Comparison of ENCODE assay signal across 8 cellular contexts in genomic region chr3:187738400-187739124, GRCh38. TPM values are rescaled to one million over a fixed set of nuclear protein-coding genes. Genes with fewer than 3 reads are reported as not detected.
A peak's percentile ranks its signal among the peaks of the same experiment; 100 is the strongest.
DNase-seq lines count a peak whose midpoint lies in the region; ATAC-seq and TF ChIP-seq lines count a peak whose summit lies in the region.

No MANE protein-coding gene starts in this region.

- no peaks in the 10 kb centered on the region for H3K9me3 ChIP-seq in CD8-positive, alpha-beta T cell (ENCODE audit: low read length)
- H3K9me3 ChIP-seq in NT2/D1 (ENCODE audit: insufficient read depth, low read length) = no peaks in the 10 kb centered on the region
- H3K9me3 ChIP-seq in esophagus muscularis mucosa = no peaks in the 10 kb centered on the region
- H3K9me3 ChIP-seq in mucosa of rectum (ENCODE audit: control insufficient read depth in 2 of 2, low read length in 2 of 2) = no peaks in the 10 kb centered on the region

- CTCF ChIA-PET in CD8-positive, alpha-beta T cell (lab: Charles Lee) = interaction anchor here (0.6 to 10.2 kb wide), 40 partner anchors 8 to 1586 kb away, joined by 3 to 425 read pairs (median 8); partner anchors contain the start of gene LPP

- peak overlapping the region; percentile 94 for H3K4me3 ChIP-seq in CD8-positive, alpha-beta T cell (ENCODE audit: low read depth, low read length)
- H3K4me3 ChIP-seq in NT2/D1 (ENCODE audit: insufficient read length, low read depth) (peak overlapping the region; percentile 43), esophagus muscularis mucosa (peak overlapping the region; percentile 69 to 81 (median 76)), mucosa of rectum (ENCODE audit: low read length in 2 of 2) (peak overlapping the region; percentile 80 to 82)

- POLR2A ChIA-PET in CD8-positive, alpha-beta T cell (lab: Charles Lee) = interaction anchor here (0.7 to 4.4 kb wide), 17 partner anchors 9 to 1410 kb away, joined by 3 to 30 read pairs (median 3); no protein-coding TSS in a partner anchor

- peaks cover 15% of the 10 kb centered on the region for H3K4me1 ChIP-seq in CD8-positive, alpha-beta T cell (ENCODE audit: insufficient read depth, low read length)
- H3K4me1 ChIP-seq in NT2/D1 (ENCODE audit: insufficient read depth, insufficient read length) (no peaks in the 10 kb centered on the region), esophagus muscularis mucosa (peaks cover 22 to 90% (median 52%) of the 10 kb centered on the region in 4 donors), mucosa of rectum (ENCODE audit: control insufficient read depth in 2 of 2, insufficient read depth in 2 of 2, low read length in 2 of 2) (peaks cover 31 to 38% of the 10 kb centered on the region in 2 donors)

- peaks cover 52% of the 10 kb centered on the region for H3K4me1 Mint-ChIP-seq in CD8-positive, alpha-beta T cell (ENCODE audit: low read depth)
- peaks cover 49% of the 10 kb centered on the region for H3K4me1 Mint-ChIP-seq in activated T-cell treated with anti-CD3 and anti-CD28 coated beads, Interleukin-2, amount 50 U/mL, for 4 hours (ENCODE audit: low read depth)
- peaks cover 59% of the 10 kb centered on the region for H3K4me1 Mint-ChIP-seq in stimulated activated naive CD8-positive, alpha-beta T cell treated with anti-CD3 and anti-CD28 coated beads, Interleukin-15, amount 100 ng/mL, for 72 hours

- no peaks in the 10 kb centered on the region for H3K27me3 Mint-ChIP-seq in CD8-positive, alpha-beta T cell (ENCODE audit: low read depth)
- H3K27me3 Mint-ChIP-seq in activated T-cell treated with anti-CD3 and anti-CD28 coated beads, Interleukin-2, amount 50 U/mL, for 4 hours (ENCODE audit: low read depth) = peaks cover 3% of the 10 kb centered on the region
- no peaks in the 10 kb centered on the region for H3K27me3 Mint-ChIP-seq in stimulated activated naive CD8-positive, alpha-beta T cell treated with anti-CD3 and anti-CD28 coated beads, Interleukin-15, amount 100 ng/mL, for 72 hours

- DNase-seq in CD8-positive, alpha-beta T cell = peak; percentile 38 to 76 (median 63)
- DNase-seq in HuH-7 (ENCODE audit: low spot score) (peak; percentile 95), NT2/D1 (ENCODE audit: low read depth, low spot score) (peak; percentile 93), esophagus muscularis mucosa (ENCODE audit: extremely low spot score) (peak; percentile 98)
- DNase-seq in activated T-cell treated with anti-CD3 and anti-CD28 coated beads, Interleukin-2, amount 50 U/mL, for 4 hours = peak; percentile 57
- peak; percentile 71 to 76 for DNase-seq in stimulated activated naive CD8-positive, alpha-beta T cell treated with anti-CD3 and anti-CD28 coated beads, Interleukin-15, amount 100 ng/mL, for 72 hours

- WGBS in esophagus muscularis mucosa = 2% methylated on average over 41 of the region's 41 CpGs

- H3K27ac ChIP-seq in CD8-positive, alpha-beta T cell (ENCODE audit: low read depth, low read length) = peak overlapping the region; percentile 44
- peak overlapping the region; percentile 94 to 99 (median 98) for H3K27ac ChIP-seq in esophagus muscularis mucosa (replicated peaks in 1 of 4)
- H3K27ac ChIP-seq in mucosa of rectum (ENCODE audit: low read depth in 2 of 2, low read length in 2 of 2) = peak overlapping the region; percentile 80 to 91

- TF ChIP-seq CTCF in CD8-positive, alpha-beta T cell (IDR thresholded peaks at IDR 0.05) = peak; percentile 85
- TF ChIP-seq CTCF in esophagus muscularis mucosa (IDR thresholded peaks at IDR 0.05) = peak; percentile 68 to 85 (median 76)

- peak overlapping the region; percentile 100 for H3K27ac Mint-ChIP-seq in CD8-positive, alpha-beta T cell
- peak overlapping the region; percentile 95 to 96 for H3K27ac Mint-ChIP-seq in stimulated activated naive CD8-positive, alpha-beta T cell treated with anti-CD3 and anti-CD28 coated beads, Interleukin-15, amount 100 ng/mL, for 72 hours

- no peaks in the 10 kb centered on the region for H3K27me3 ChIP-seq in CD8-positive, alpha-beta T cell (ENCODE audit: insufficient read depth, low read length)
- peaks cover 52% of the 10 kb centered on the region for H3K27me3 ChIP-seq in NT2/D1 (ENCODE audit: insufficient read depth, insufficient read length)
- no peaks in the 10 kb centered on the region for H3K27me3 ChIP-seq in esophagus muscularis mucosa
- no peaks in the 10 kb centered on the region for H3K27me3 ChIP-seq in mucosa of rectum (ENCODE audit: control insufficient read depth in 2 of 2, insufficient read depth in 2 of 2, low read length in 2 of 2)

- peaks cover 10% of the 10 kb centered on the region for H3K36me3 Mint-ChIP-seq in CD8-positive, alpha-beta T cell
- H3K36me3 Mint-ChIP-seq in activated T-cell treated with anti-CD3 and anti-CD28 coated beads, Interleukin-2, amount 50 U/mL, for 4 hours (ENCODE audit: insufficient read depth) = peaks cover 9% of the 10 kb centered on the region

- peak overlapping the region; percentile 94 for H3K4me3 Mint-ChIP-seq in CD8-positive, alpha-beta T cell
- peak overlapping the region; percentile 91 for H3K4me3 Mint-ChIP-seq in activated T-cell treated with anti-CD3 and anti-CD28 coated beads, Interleukin-2, amount 50 U/mL, for 4 hours
- peak overlapping the region; percentile 94 to 99 for H3K4me3 Mint-ChIP-seq in stimulated activated naive CD8-positive, alpha-beta T cell treated with anti-CD3 and anti-CD28 coated beads, Interleukin-15, amount 100 ng/mL, for 72 hours

- intact Hi-C loops in CD8-positive, alpha-beta T cell (cut with DNase I, micrococcal nuclease) = loop anchor here (1.0 to 2.0 kb wide), 6 partner anchors 1216 to 1410 kb away; no protein-coding TSS in a partner anchor
- intact Hi-C loops in esophagus muscularis mucosa (cut with DNase I) = loop anchor here (5.0 kb wide), 1 partner anchor 1409 kb away; no protein-coding TSS in a partner anchor

- peak; percentile 24 for TF ChIP-seq EP300 in esophagus muscularis mucosa (IDR thresholded peaks at IDR 0.05)

- H3K36me3 ChIP-seq in CD8-positive, alpha-beta T cell (ENCODE audit: insufficient read depth, low read length) = no peaks in the 10 kb centered on the region
- H3K36me3 ChIP-seq in NT2/D1 (ENCODE audit: insufficient read depth, insufficient read length, low read length) (peaks cover 1% of the 10 kb centered on the region), esophagus muscularis mucosa (peaks cover 3 to 13% (median 10%) of the 10 kb centered on the region in 4 donors), mucosa of rectum (ENCODE audit: control insufficient read depth in 2 of 2, insufficient read depth in 2 of 2, low read length in 2 of 2) (no peaks in the 10 kb centered on the region)

- peak; percentile 40 for TF ChIP-seq POLR2A in esophagus muscularis mucosa (IDR thresholded peaks at IDR 0.05; ENCODE audit: low read depth)

- no peaks in the 10 kb centered on the region for H3K9me3 Mint-ChIP-seq in CD8-positive, alpha-beta T cell
- no peaks in the 10 kb centered on the region for H3K9me3 Mint-ChIP-seq in activated T-cell treated with anti-CD3 and anti-CD28 coated beads, Interleukin-2, amount 50 U/mL, for 4 hours
- H3K9me3 Mint-ChIP-seq in stimulated activated naive CD8-positive, alpha-beta T cell treated with anti-CD3 and anti-CD28 coated beads, Interleukin-15, amount 100 ng/mL, for 72 hours = no peaks in the 10 kb centered on the region

- ATAC-seq in CD8-positive, alpha-beta T cell = peak; percentile 32
- peak; percentile 51 for ATAC-seq in GM21390 (IDR thresholded peaks at IDR 0.05; ENCODE audit: unreplicated experiment)
- peak; percentile 14 to 29 for ATAC-seq in activated T-cell treated with anti-CD3 and anti-CD28 coated beads, Interleukin-2, amount 50 U/mL, for 4 hours
- peak; percentile 39 for ATAC-seq in stimulated activated naive CD8-positive, alpha-beta T cell treated with anti-CD3 and anti-CD28 coated beads, Interleukin-15, amount 100 ng/mL, for 72 hours

- H3K9ac ChIP-seq in NT2/D1 (ENCODE audit: insufficient read length, low read depth) = peak overlapping the region; percentile 78
- peak overlapping the region; percentile 85 to 89 for H3K9ac ChIP-seq in mucosa of rectum (ENCODE audit: low read depth in 1 of 2, low read length in 2 of 2)

RNA-seq across cellular contexts. Expression of gene BCL6, which starts 6.7 kb away (rescaled TPM):
- 10 to 100 TPM; 89.2 to 93.1 TPM for total RNA-seq in CD8-positive, alpha-beta T cell
- 10 to 100 TPM; 35.7 to 40.5 (median 39.1) TPM for total RNA-seq in activated T-cell treated with anti-CD3 and anti-CD28 coated beads, Interleukin-2, amount 50 U/mL, for 4 hours
- total RNA-seq in esophagus muscularis mucosa = 100 to 1,000 TPM in 3 of 4 donors, 10 to 100 TPM in 1; 86.0 to 161 (median 111) TPM

RNA-seq across cellular contexts. Expression of gene RTP2, which starts 36.2 kb away (rescaled TPM):
- not detected for total RNA-seq in CD8-positive, alpha-beta T cell
- total RNA-seq in activated T-cell treated with anti-CD3 and anti-CD28 coated beads, Interleukin-2, amount 50 U/mL, for 4 hours = not detected
- not detected for total RNA-seq in esophagus muscularis mucosa

Comparison
In these comparisons a context has a peak if more than half of its experiments do, and no peak if none do; other contexts are left out.
1. Peak in every context shown above with its lines: DNase-seq, ATAC-seq, H3K4me3 ChIP-seq and H3K27ac ChIP-seq.
2. H3K27ac ChIP-seq: peak in every context shown above with its lines; median percentile 98 in esophagus muscularis mucosa; 86 in mucosa of rectum; 44 in CD8-positive, alpha-beta T cell.
3. H3K4me3 ChIP-seq: peak in every context shown above with its lines; median percentile 94 in CD8-positive, alpha-beta T cell; 81 in mucosa of rectum; 76 in esophagus muscularis mucosa; 43 in NT2/D1.